1 cellular context compared by ENCODE assay signal in the genomic region with DNA sequence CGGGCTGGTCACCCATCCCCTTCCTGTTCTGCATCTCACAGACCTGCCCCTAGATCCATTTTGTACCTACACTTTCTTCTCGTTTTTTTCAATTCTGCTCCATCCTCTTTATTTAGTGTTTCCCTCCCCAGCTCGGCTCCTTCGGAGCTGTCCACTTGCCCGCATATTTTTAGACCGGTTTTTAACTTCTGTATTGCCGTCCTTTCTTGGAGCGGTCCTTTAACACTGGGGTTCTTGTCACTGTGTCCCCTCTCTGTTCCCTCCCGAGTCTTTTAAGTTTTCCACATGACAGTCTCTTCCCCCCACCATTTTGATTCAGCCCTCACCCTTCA.
TF ChIP-seq lines count a peak whose summit lies in the region.

No MANE protein-coding gene starts in this region.

TF ChIP-seq in liver, 16 proteins besides CTCF, POLR2A, EP300 and RAD21 (continued from another document):
- TF ChIP-seq, protein P1, sequence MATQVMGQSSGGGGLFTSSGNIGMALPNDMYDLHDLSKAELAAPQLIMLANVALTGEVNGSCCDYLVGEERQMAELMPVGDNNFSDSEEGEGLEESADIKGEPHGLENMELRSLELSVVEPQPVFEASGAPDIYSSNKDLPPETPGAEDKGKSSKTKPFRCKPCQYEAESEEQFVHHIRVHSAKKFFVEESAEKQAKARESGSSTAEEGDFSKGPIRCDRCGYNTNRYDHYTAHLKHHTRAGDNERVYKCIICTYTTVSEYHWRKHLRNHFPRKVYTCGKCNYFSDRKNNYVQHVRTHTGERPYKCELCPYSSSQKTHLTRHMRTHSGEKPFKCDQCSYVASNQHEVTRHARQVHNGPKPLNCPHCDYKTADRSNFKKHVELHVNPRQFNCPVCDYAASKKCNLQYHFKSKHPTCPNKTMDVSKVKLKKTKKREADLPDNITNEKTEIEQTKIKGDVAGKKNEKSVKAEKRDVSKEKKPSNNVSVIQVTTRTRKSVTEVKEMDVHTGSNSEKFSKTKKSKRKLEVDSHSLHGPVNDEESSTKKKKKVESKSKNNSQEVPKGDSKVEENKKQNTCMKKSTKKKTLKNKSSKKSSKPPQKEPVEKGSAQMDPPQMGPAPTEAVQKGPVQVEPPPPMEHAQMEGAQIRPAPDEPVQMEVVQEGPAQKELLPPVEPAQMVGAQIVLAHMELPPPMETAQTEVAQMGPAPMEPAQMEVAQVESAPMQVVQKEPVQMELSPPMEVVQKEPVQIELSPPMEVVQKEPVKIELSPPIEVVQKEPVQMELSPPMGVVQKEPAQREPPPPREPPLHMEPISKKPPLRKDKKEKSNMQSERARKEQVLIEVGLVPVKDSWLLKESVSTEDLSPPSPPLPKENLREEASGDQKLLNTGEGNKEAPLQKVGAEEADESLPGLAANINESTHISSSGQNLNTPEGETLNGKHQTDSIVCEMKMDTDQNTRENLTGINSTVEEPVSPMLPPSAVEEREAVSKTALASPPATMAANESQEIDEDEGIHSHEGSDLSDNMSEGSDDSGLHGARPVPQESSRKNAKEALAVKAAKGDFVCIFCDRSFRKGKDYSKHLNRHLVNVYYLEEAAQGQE (IDR thresholded peaks at IDR 0.05) = peak; percentile 46
